In the genomic region with DNA sequence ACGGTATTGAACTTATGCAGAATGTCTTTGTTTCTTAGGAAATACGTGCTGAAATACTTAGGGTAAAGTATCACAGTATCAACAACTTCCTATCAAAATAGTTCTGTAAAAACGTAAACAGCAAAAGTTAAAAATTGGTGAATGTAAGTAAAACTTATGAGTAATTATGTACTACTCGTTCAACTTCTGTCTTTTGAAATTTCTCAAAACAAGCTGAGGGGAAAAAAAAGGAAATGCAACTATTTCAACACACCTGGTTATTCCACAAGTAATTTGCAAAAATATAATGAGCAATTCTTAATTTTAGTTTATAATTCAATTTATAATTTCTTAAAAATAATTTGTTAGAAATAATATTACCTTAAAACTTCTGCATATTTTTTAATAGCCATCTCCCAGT, we compare ENCODE assay signal across 21 cellular contexts.
"Had no signal": no experiment of that assay in that cellular context is flagged by ENCODE, and none has a peak within 500 bp of the region (broad histone marks: within the 10 kb centered on the region; RNA-seq: fewer than 3 reads in every experiment).

No MANE protein-coding gene starts in this region.

- H3K27ac ChIP-seq: KMS-11, VCaP had no signal

- ATAC-seq: activated T-cell treated with anti-CD3 and anti-CD28 coated beads, Interleukin-2, amount 50 U/mL, for 4 hours; T-helper 17 cell had no signal

- DNase-seq: activated CD4-positive, alpha-beta memory T cell treated with anti-CD3 and anti-CD28 coated beads for 36 hours; activated CD4-positive, alpha-beta T cell treated with anti-CD3 and anti-CD28 coated beads, Interleukin-2, amount 10 ng/mL, durations not matched to agents 7 days and 5 days; activated CD4-positive, CD25-positive, alpha-beta regulatory T cell; activated CD8-positive, alpha-beta memory T cell treated with anti-CD3 and anti-CD28 coated beads for 24 hours; activated gamma-delta T cell; activated naive CD4-positive, alpha-beta T cell treated with anti-CD3 and anti-CD28 coated beads for 36 hours; activated T-cell treated with anti-CD3 and anti-CD28 coated beads, Interleukin-2, amount 50 U/mL, for 4 hours; amygdala; NCI-H1048; NCI-H146; NCI-H187 treated with DMSO at 0.1 percent for 48 hours; NCI-H2081 treated with DMSO at 0.1 percent for 48 hours; NCI-H226; NCI-H526; NCI-H774; Right ventricle myocardium superior; RPMI8226; T-helper 17 cell; T-helper 9 cell had no signal

- H3K9ac ChIP-seq: KMS-11 had no signal

- H3K4me2 ChIP-seq: KMS-11 had no signal
